In the genomic region with DNA sequence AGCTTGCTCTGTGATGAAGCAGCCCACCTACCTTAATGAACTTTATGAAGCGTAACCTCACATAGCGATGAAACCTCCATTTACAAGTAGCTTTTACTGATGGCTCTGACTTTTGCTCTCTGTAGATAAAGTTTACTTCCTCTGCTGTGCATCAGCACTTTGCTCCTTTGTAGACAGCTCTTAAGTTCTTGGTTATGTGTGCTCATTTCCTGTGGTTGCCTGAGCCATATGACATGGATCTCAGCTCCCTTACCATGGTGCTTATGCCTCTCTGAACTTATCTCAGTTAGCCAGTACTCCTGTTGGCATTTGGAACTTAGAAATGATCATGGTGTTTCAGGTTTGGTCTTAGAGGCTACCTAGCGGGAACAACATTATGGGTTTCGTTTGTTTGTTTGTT, we compare ENCODE assay signal across 11 cellular contexts. TPM values are rescaled to one million over a fixed set of nuclear protein-coding genes. Genes with fewer than 3 reads are reported as not detected.
DNase-seq lines count a peak whose midpoint lies in the region; ATAC-seq and TF ChIP-seq lines count a peak whose summit lies in the region.
"Had no signal": no experiment of that assay in that cellular context is flagged by ENCODE, and none has a peak within 500 bp of the region (broad histone marks: within the 10 kb centered on the region; RNA-seq: fewer than 3 reads in every experiment).

No MANE protein-coding gene starts in this region.

- no peaks in the 10 kb centered on the region for H4K20me1 ChIP-seq in MM.1S (ENCODE audit: insufficient read depth, low read length)

- TF ChIP-seq CTCF in MM.1S (IDR thresholded peaks at IDR 0.05; ENCODE audit: low read length): no peak
- TF ChIP-seq CTCF in lung (IDR thresholded peaks at IDR 0.05; ENCODE audit: control extremely low read depth, extremely low read depth): no peak
- TF ChIP-seq CTCF in GM10266 (IDR thresholded peaks at IDR 0.05; ENCODE audit: control insufficient read depth, insufficient read depth, low read depth, missing control alignments): no peak

- H3K9me3 ChIP-seq in MM.1S (replicated peaks; ENCODE audit: insufficient read depth, low read length) (no peaks in the 10 kb centered on the region), lung (ENCODE audit: control insufficient read depth in 2 of 2, insufficient read depth in 1 of 2, low read length in 1 of 2) (no peaks in the 10 kb centered on the region)
- H3K9me3 ChIP-seq: breast epithelium, SK-N-SH had no signal

- H3K9me3 Mint-ChIP-seq in activated CD8-positive, alpha-beta T cell treated with anti-CD3 and anti-CD28 coated beads, Interleukin-2, amount 10 ng/mL, durations not matched to agents 7 days and 5 days (ENCODE audit: insufficient read depth): no peaks in the 10 kb centered on the region

- POLR2A ChIA-PET in activated CD8-positive, alpha-beta T cell treated with anti-CD3 and anti-CD28 coated beads, Interleukin-2, amount 10 ng/mL, durations not matched to agents 7 days and 5 days (lab: Charles Lee): interaction anchor here (0.9 to 1.0 kb wide), 2 partner anchors 8 to 9 kb away, joined by 3 read pairs; partner anchors contain the start of gene MFSD1

- H3K27me3 Mint-ChIP-seq in activated CD8-positive, alpha-beta T cell treated with anti-CD3 and anti-CD28 coated beads, Interleukin-2, amount 10 ng/mL, durations not matched to agents 7 days and 5 days (ENCODE audit: low read depth): no peaks in the 10 kb centered on the region

- peak; percentile 86 for ATAC-seq in activated CD8-positive, alpha-beta T cell treated with anti-CD3 and anti-CD28 coated beads, Interleukin-2, amount 10 ng/mL, durations not matched to agents 7 days and 5 days
- ATAC-seq in lung (ENCODE audit: insufficient read depth, low FRiP score) (peak; percentile 32), HG03196 (IDR thresholded peaks at IDR 0.05; ENCODE audit: unreplicated experiment) (no peak)

- DNase-seq in GDM1 (lab: John Stamatoyannopoulos, UW): peak; percentile 69
- peak; percentile 76 for DNase-seq in MM.1S
- peak; percentile 51 for DNase-seq in activated CD8-positive, alpha-beta T cell treated with anti-CD3 and anti-CD28 coated beads, Interleukin-2, amount 10 ng/mL, durations not matched to agents 7 days and 5 days
- no peak for DNase-seq in lung (ENCODE audit: low spot score)
- DNase-seq in stimulated activated naive CD4-positive, alpha-beta T cell (lab: John Stamatoyannopoulos, UW): no peak
- no peak for DNase-seq in GM10266 (ENCODE audit: extremely low spot score)
- DNase-seq in NCI-H1105 (lab: John Stamatoyannopoulos, UW): no peak
- DNase-seq: activated CD8-positive, alpha-beta memory T cell treated with anti-CD3 and anti-CD28 coated beads, Interleukin-2, amount 50 U/mL, for 4 hours; SK-N-SH had no signal

- H3K27ac ChIP-seq in MM.1S (ENCODE audit: low read length): peak overlapping the region; percentile 37; the same call in 1 of the 2 replicates
- peak overlapping the region in 1 of 2 donors; percentile 67 for H3K27ac ChIP-seq in lung (ENCODE audit: low read depth in 1 of 2, low read length in 1 of 2)
- H3K27ac ChIP-seq: breast epithelium had no signal

- no peak overlapping the region for H3K4me3 Mint-ChIP-seq in activated CD8-positive, alpha-beta T cell treated with anti-CD3 and anti-CD28 coated beads, Interleukin-2, amount 10 ng/mL, durations not matched to agents 7 days and 5 days

- H3K79me2 ChIP-seq in MM.1S (ENCODE audit: low read length): peaks cover 10% of the 10 kb centered on the region; the same call in 1 of the 2 replicates

- CTCF ChIA-PET in activated CD8-positive, alpha-beta T cell treated with anti-CD3 and anti-CD28 coated beads, Interleukin-2, amount 10 ng/mL, durations not matched to agents 7 days and 5 days (lab: Charles Lee): interaction anchor here (0.9 to 2.1 kb wide), 6 partner anchors 9 to 82 kb away, joined by 3 to 12 read pairs (median 5); no protein-coding TSS in a partner anchor

- H3K9me2 ChIP-seq in MM.1S (replicated peaks; ENCODE audit: insufficient read depth, low read length): no peaks in the 10 kb centered on the region
- H3K9me2 ChIP-seq: SK-N-SH had no signal

- no peaks in the 10 kb centered on the region; the same call in 1 of the 2 replicates for H3F3A ChIP-seq in MM.1S (ENCODE audit: insufficient read depth, low read length)

- peaks cover 22% of the 10 kb centered on the region for H3K4me1 ChIP-seq in MM.1S (ENCODE audit: low read length)
- H3K4me1 ChIP-seq in lung (ENCODE audit: control insufficient read depth in 2 of 2, insufficient read depth in 2 of 2, low read length in 2 of 2): peaks cover 2 to 3% of the 10 kb centered on the region in 2 donors
- H3K4me1 ChIP-seq: breast epithelium had no signal

- H3K4me3 ChIP-seq in MM.1S (ENCODE audit: low read length) (no peak overlapping the region), lung (no peak overlapping the region)
- H3K4me3 ChIP-seq: breast epithelium had no signal

- H2AFZ ChIP-seq in MM.1S (ENCODE audit: low read length): no peak overlapping the region

- H3K36me3 Mint-ChIP-seq in activated CD8-positive, alpha-beta T cell treated with anti-CD3 and anti-CD28 coated beads, Interleukin-2, amount 10 ng/mL, durations not matched to agents 7 days and 5 days (ENCODE audit: low read depth): peaks cover 46% of the 10 kb centered on the region

- H3K4me2 ChIP-seq in MM.1S (ENCODE audit: low read depth, low read length): peak overlapping the region; percentile 3
- H3K4me2 ChIP-seq: SK-N-SH had no signal

- no peaks in the 10 kb centered on the region for H3K27me3 ChIP-seq in MM.1S (replicated peaks; ENCODE audit: insufficient read depth, low read length)
- H3K27me3 ChIP-seq in lung (ENCODE audit: control insufficient read depth, insufficient read depth): no peaks in the 10 kb centered on the region
- H3K27me3 ChIP-seq: breast epithelium had no signal

- H3K36me3 ChIP-seq in MM.1S (replicated peaks; ENCODE audit: insufficient read depth, low read length) (peaks cover 8% of the 10 kb centered on the region), lung (ENCODE audit: control insufficient read depth in 2 of 2, insufficient read depth in 2 of 2, low read length in 2 of 2) (peaks cover 22 to 29% of the 10 kb centered on the region in 2 donors)
- H3K36me3 ChIP-seq: breast epithelium had no signal

- 53 to 86% methylated on average over 4 of the region's 4 CpGs for WGBS in lung, 2 donors

- peaks cover 26% of the 10 kb centered on the region for H3K4me1 Mint-ChIP-seq in activated CD8-positive, alpha-beta T cell treated with anti-CD3 and anti-CD28 coated beads, Interleukin-2, amount 10 ng/mL, durations not matched to agents 7 days and 5 days (ENCODE audit: low read depth)

- H3K27ac Mint-ChIP-seq in activated CD8-positive, alpha-beta T cell treated with anti-CD3 and anti-CD28 coated beads, Interleukin-2, amount 10 ng/mL, durations not matched to agents 7 days and 5 days: peak overlapping the region; percentile 76

- H3K9ac ChIP-seq in MM.1S (ENCODE audit: low read length): no peak overlapping the region
- H3K9ac ChIP-seq: SK-N-SH had no signal

RNA-seq across cellular contexts. Expression of gene MFSD1, which starts 7.8 kb away (rescaled TPM):
- 10 to 100 TPM; 22.2 to 24.1 TPM for total RNA-seq in activated CD8-positive, alpha-beta T cell treated with anti-CD3 and anti-CD28 coated beads, Interleukin-2, amount 10 ng/mL, durations not matched to agents 7 days and 5 days
- 10 to 100 TPM; 92.0 to 94.7 TPM for total RNA-seq in lung
- 100 to 1,000 TPM in 1 of 2 donors, 10 to 100 TPM in 1; 25.8 to 143 TPM for polyA plus RNA-seq in lung

Comparison
In these comparisons a context has a peak if more than half of its experiments do, and no peak if none do; other contexts are left out.
1. DNase-seq: peak in GDM1 (single experiment), MM.1S (single experiment) and activated CD8-positive, alpha-beta T cell treated with anti-CD3 and anti-CD28 coated beads, Interleukin-2, amount 10 ng/mL, durations not matched to agents 7 days and 5 days (single experiment); none in lung (single experiment), stimulated activated naive CD4-positive, alpha-beta T cell (0 of 6), GM10266 (single experiment) and NCI-H1105 (single experiment).